8 cellular contexts compared by ENCODE assay signal in the genomic region with DNA sequence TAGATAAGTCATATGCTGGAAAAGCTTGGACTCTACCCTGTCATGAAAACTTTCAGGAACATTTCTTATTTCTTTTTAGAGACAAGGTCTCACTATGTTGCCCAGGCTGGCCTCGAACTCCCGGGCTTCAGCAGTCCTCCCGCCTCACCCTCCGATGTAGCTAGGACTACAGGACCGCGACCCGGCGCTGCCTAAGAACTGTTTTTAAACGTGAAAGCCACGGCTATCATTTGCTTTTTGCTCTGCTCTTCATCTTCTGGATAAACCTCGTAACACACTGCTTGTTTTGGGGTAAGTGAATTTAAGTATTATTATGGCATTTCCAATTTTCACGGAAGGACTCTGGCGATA. TPM values are rescaled to one million over a fixed set of nuclear protein-coding genes. Genes with fewer than 3 reads are reported as not detected.
DNase-seq lines count a peak whose midpoint lies in the region; ATAC-seq, FAIRE-seq and TF ChIP-seq lines count a peak whose summit lies in the region.

No MANE protein-coding gene starts in this region.

- RAD21 ChIA-PET in GM12878 (lab: Charles Lee; ENCODE audit: unreplicated experiment) = interaction anchor here (1.4 to 3.6 kb wide), 7 partner anchors 9 to 85 kb away, joined by 3 to 81 read pairs (median 9); partner anchors contain the start of gene CCNL1

- DNase-seq in AG10803 (ENCODE audit: low read depth) (no peak), GM19239 (ENCODE audit: insufficient read length, low spot score) (no peak), NCI-H2227 treated with DMSO at 0.1 percent for 48 hours (lab: John Stamatoyannopoulos, UW) (peak; percentile 79), GM12878 (ENCODE audit: low read depth, low spot score) (no peak), kidney epithelial cell (ENCODE audit: low read depth) (no peak), kidney tubule cell (ENCODE audit: low spot score) (no peak)
- peak in 1 of 2 donors; percentile 49 for DNase-seq in stimulated activated naive CD8-positive, alpha-beta T cell treated with anti-CD3 and anti-CD28 coated beads, Interleukin-15, amount 100 ng/mL, for 72 hours

- H3K27me3 Mint-ChIP-seq in stimulated activated naive CD8-positive, alpha-beta T cell treated with anti-CD3 and anti-CD28 coated beads, Interleukin-15, amount 100 ng/mL, for 72 hours = no peaks in the 10 kb centered on the region

- peak overlapping the region; percentile 95 for H3K27ac ChIP-seq in GM12878 (ENCODE audit: control insufficient read depth, insufficient read depth)

- WGBS in GM12878 (ENCODE audit: insufficient coverage, insufficient replicate concordance, low lambda C conversion rate, missing lambda C conversion rate) = under 1% methylated on average over 13 of the region's 13 CpGs

- H3K79me2 ChIP-seq in GM12878 (ENCODE audit: control insufficient read depth, insufficient read depth, low read length) = peaks cover 24% of the 10 kb centered on the region

- TF ChIP-seq POLR2A in GM12878 (IDR thresholded peaks at IDR 0.05; ENCODE audit: low read depth, low read length) = no peak

- intact Hi-C loops in GM12878 (cut with micrococcal nuclease; ENCODE audit: unreplicated experiment) = no loop called here

- H3K9me3 Mint-ChIP-seq in stimulated activated naive CD8-positive, alpha-beta T cell treated with anti-CD3 and anti-CD28 coated beads, Interleukin-15, amount 100 ng/mL, for 72 hours = no peaks in the 10 kb centered on the region

- no peak for TF ChIP-seq EP300 in GM12878 (IDR thresholded peaks at IDR 0.05; ENCODE audit: borderline replicate concordance in 1 of 2, control insufficient read depth in 1 of 2, low read depth in 2 of 2, low read length in 2 of 2)

- in situ Hi-C loops in GM12878 (cut with MboI) = no loop called here

- peaks cover 4% of the 10 kb centered on the region; the same call in 1 of the 2 replicates for H3K4me1 ChIP-seq in GM12878 (ENCODE audit: control insufficient read depth, insufficient read depth, low read length)

- peak; percentile 19 for ATAC-seq in GM12878
- peak; percentile 21 for ATAC-seq in stimulated activated naive CD8-positive, alpha-beta T cell treated with anti-CD3 and anti-CD28 coated beads, Interleukin-15, amount 100 ng/mL, for 72 hours
- no peak for ATAC-seq in HG03378 (IDR thresholded peaks at IDR 0.05; ENCODE audit: unreplicated experiment)

- H3K4me3 ChIP-seq in AG10803 (ENCODE audit: low read length) (peak overlapping the region; percentile 68), GM12878 (peak overlapping the region; percentile 72), kidney epithelial cell (ENCODE audit: low read depth, low read length) (peak overlapping the region; percentile 57)

- SMC1A ChIA-PET in GM12878 (lab: Charles Lee; ENCODE audit: uncharacterized antibody, unreplicated experiment) = interaction anchor here (1.0 to 6.7 kb wide), 6 partner anchors 9 to 489 kb away, joined by 3 to 118 read pairs (median 8); partner anchors contain the start of gene CCNL1

- BruUV-seq in GM12878 (replicated peaks; lab: Mats Ljungman, UMichigan) = TSS peak; percentile 100

- no peaks in the 10 kb centered on the region; the same call in 1 of the 3 replicates for H3K9me3 ChIP-seq in GM12878 (replicated peaks; ENCODE audit: control insufficient read depth, insufficient read depth, low read length)

- TF ChIP-seq RAD21 in GM12878 (IDR thresholded peaks at IDR 0.05; ENCODE audit: insufficient read depth, low read depth, low read length) = no peak

- TF ChIP-seq CTCF in AG10803 (conservative IDR thresholded peaks at IDR 0.05; ENCODE audit: low read length) (no peak), GM12878 (IDR thresholded peaks at IDR 0.05 in 2 of 3, conservative IDR thresholded peaks at IDR 0.05 in 1 of 3; ENCODE audit: control insufficient read depth in 2 of 3, extremely low read depth in 1 of 3, insufficient read depth in 1 of 3, low read depth in 3 of 3, low read length in 3 of 3) (no peak), kidney epithelial cell (IDR thresholded peaks at IDR 0.05; ENCODE audit: insufficient read depth, low read length, poor library complexity, severe bottlenecking) (no peak)

- H3K9ac ChIP-seq in GM12878 (ENCODE audit: control insufficient read depth, insufficient read depth, low read length) = peak overlapping the region; percentile 82

- peak overlapping the region; percentile 86 for H2AFZ ChIP-seq in GM12878 (ENCODE audit: control insufficient read depth, low read depth, low read length)

- peak; percentile 85 for FAIRE-seq in GM19239 (lab: Jason Lieb, UNC)
- FAIRE-seq in GM12878 (lab: Jason Lieb, UNC) = peak; percentile 62

- no peaks in the 10 kb centered on the region for H4K20me1 ChIP-seq in GM12878 (ENCODE audit: control insufficient read depth, insufficient read depth)

- peaks cover 39% of the 10 kb centered on the region for H3K4me1 Mint-ChIP-seq in stimulated activated naive CD8-positive, alpha-beta T cell treated with anti-CD3 and anti-CD28 coated beads, Interleukin-15, amount 100 ng/mL, for 72 hours

- H3K27me3 ChIP-seq in GM12878 (replicated peaks in 1 of 2; ENCODE audit: control insufficient read depth in 2 of 2, insufficient read depth in 2 of 2, low read length in 1 of 2) (no peaks in the 10 kb centered on the region), kidney epithelial cell (ENCODE audit: control insufficient read depth, insufficient read depth, low read length) (no peaks in the 10 kb centered on the region)

- POLR2A ChIA-PET in GM12878 (lab: Charles Lee) = interaction anchor here (1.0 to 4.3 kb wide), 5 partner anchors 8 to 619 kb away, joined by 3 to 147 read pairs (median 13); partner anchors contain the start of genes CCNL1 and SSR3

- H3K36me3 ChIP-seq in GM12878 (ENCODE audit: control insufficient read depth in 2 of 2, insufficient read depth in 2 of 2, low read length in 1 of 2) (no peaks in the 10 kb centered on the region), kidney epithelial cell (ENCODE audit: control insufficient read depth, insufficient read depth, low read length) (no peaks in the 10 kb centered on the region)

- H3K4me3 Mint-ChIP-seq in stimulated activated naive CD8-positive, alpha-beta T cell treated with anti-CD3 and anti-CD28 coated beads, Interleukin-15, amount 100 ng/mL, for 72 hours = peak overlapping the region; percentile 85 to 95

- H3K4me2 ChIP-seq in GM12878 (ENCODE audit: control insufficient read depth, insufficient read depth) = peak overlapping the region; percentile 89

- H3K27ac Mint-ChIP-seq in stimulated activated naive CD8-positive, alpha-beta T cell treated with anti-CD3 and anti-CD28 coated beads, Interleukin-15, amount 100 ng/mL, for 72 hours = peak overlapping the region; percentile 98 to 99

- CTCF ChIA-PET in GM12878 (lab: Yijun Ruan, JAX) = interaction anchor here (0.8 to 8.1 kb wide), 9 partner anchors 13 to 85 kb away, joined by 3 to 104 read pairs (median 5); partner anchors contain the start of gene CCNL1

TF ChIP-seq in GM12878, 131 proteins besides CTCF, POLR2A, EP300 and RAD21 (continues in another document):
- TF ChIP-seq ELK1 (IDR thresholded peaks at IDR 0.05; ENCODE audit: low read depth, low read length) (no peak), RCOR1 (conservative IDR thresholded peaks at IDR 0.05; ENCODE audit: low read depth, low read length) (no peak), POU2F2 (IDR thresholded peaks at IDR 0.05; ENCODE audit: borderline replicate concordance, low read depth, low read length) (no peak), FOXM1 (IDR thresholded peaks at IDR 0.05; ENCODE audit: low read depth, low read length) (no peak), BRCA1 (IDR thresholded peaks at IDR 0.05; ENCODE audit: low read depth, low read length) (no peak), YY1 (IDR thresholded peaks at IDR 0.05; ENCODE audit: low read depth, low read length) (no peak), SIX5 (IDR thresholded peaks at IDR 0.05; ENCODE audit: low read depth, low read length, severe bottlenecking) (no peak)

RNA-seq across cellular contexts. Expression of gene CCNL1, which starts 14.3 kb away (rescaled TPM):
- 786 and 840 TPM in 2 replicates for total RNA-seq in GM12878 (2013; cell fraction: nucleolus; rRNA removed)
- total RNA-seq in GM12878 (2014; rRNA removed) (173 and 180 TPM in 2 replicates), GM12878 (2014; rRNA removed; fragmentation: Illumina TruSeq; extraction: Trizol) (125 and 134 TPM in 2 replicates), GM12878 (2021) (105 and 107 TPM in 2 replicates), kidney epithelial cell (99.9 and 108 TPM in 2 replicates)
- polyA plus RNA-seq in GM12878 (2011; ENCODE audit: low read depth) = 92.3 TPM
- polyA plus RNA-seq in GM12878 (2011; rRNA removed) (174 and 236 TPM in 2 replicates), GM12878 (2014; fragmentation: Illumina TruSeq; extraction: Trizol) (119 and 153 TPM in 2 replicates), GM12878 (2014; fragmentation: Nextera tagmentation; extraction: Ambion mirVana) (10 to 100 TPM; 22.2 to 39.8 TPM), GM12878 (2014; rRNA removed) (127 and 135 TPM in 2 replicates), GM12878 (2016; fragmentation: Nextera tagmentation; extraction: Ambion mirVana) (100 to 1,000 TPM in 1 of 2 experiments, 10 to 100 TPM in 1; 85.1 to 111 TPM)
- polyA plus RNA-seq in GM12878 (2011; cell fraction: cytosol; rRNA removed) = 54.9 and 72.4 TPM in 2 replicates
- polyA plus RNA-seq in GM12878 (2011; cell fraction: nucleus; rRNA removed) = 732 and 1,003 TPM in 2 replicates
- 101 and 129 TPM in 2 replicates for polyA plus RNA-seq in GM12878 (2012)
- polyA minus RNA-seq in GM12878 (2011; rRNA and poly(A)+ RNA removed) = 159 and 190 TPM in 2 replicates
- polyA minus RNA-seq in GM12878 (2011; cell fraction: cytosol; rRNA and poly(A)+ RNA removed) = 50.1 and 54.2 TPM in 2 replicates
- 1,045 and 1,316 TPM in 2 replicates for polyA minus RNA-seq in GM12878 (2011; cell fraction: nucleus; rRNA and poly(A)+ RNA removed)
